1 cellular context compared by ENCODE assay signal in genomic region chr17:78411241-78411855, GRCh38.
TF ChIP-seq lines count a peak whose summit lies in the region.

No MANE protein-coding gene starts in this region.

TF ChIP-seq in H1, 55 proteins besides CTCF, POLR2A, EP300 and RAD21:
- no peak for TF ChIP-seq SUZ12 (IDR thresholded peaks at IDR 0.05; ENCODE audit: low read length)
- TF ChIP-seq CHD7 (IDR thresholded peaks at IDR 0.05; ENCODE audit: insufficient replicate concordance, low read length), result no peak
- TF ChIP-seq CREB1 (IDR thresholded peaks at IDR 0.05), result no peak
- no peak for TF ChIP-seq MAFK (IDR thresholded peaks at IDR 0.05; ENCODE audit: low read depth, low read length)
- no peak for TF ChIP-seq ATF3 (IDR thresholded peaks at IDR 0.05; ENCODE audit: insufficient read depth, low read depth, low read length)
- no peak for TF ChIP-seq CBX5 (IDR thresholded peaks at IDR 0.05; ENCODE audit: low read depth, low read length)
- TF ChIP-seq, protein P1, sequence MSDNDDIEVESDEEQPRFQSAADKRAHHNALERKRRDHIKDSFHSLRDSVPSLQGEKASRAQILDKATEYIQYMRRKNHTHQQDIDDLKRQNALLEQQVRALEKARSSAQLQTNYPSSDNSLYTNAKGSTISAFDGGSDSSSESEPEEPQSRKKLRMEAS (IDR thresholded peaks at IDR 0.05), result no peak
- TF ChIP-seq E2F6 (IDR thresholded peaks at IDR 0.05), result no peak
- no peak for TF ChIP-seq FOSL1 (IDR thresholded peaks at IDR 0.05; ENCODE audit: insufficient read depth, low read depth, low read length)
- TF ChIP-seq SRF (IDR thresholded peaks at IDR 0.05; ENCODE audit: low read depth, low read length), result no peak
